10 cellular contexts compared by ENCODE assay signal in genomic region chr16:58499092-58499511, GRCh38.
"Had no signal": no experiment of that assay in that cellular context is flagged by ENCODE, and none has a peak within 500 bp of the region (broad histone marks: within the 10 kb centered on the region; RNA-seq: fewer than 3 reads in every experiment).

No MANE protein-coding gene starts in this region.

- H3K4me3 Mint-ChIP-seq: activated CD4-positive, alpha-beta memory T cell treated with anti-CD3 and anti-CD28 coated beads, Interleukin-2, amount 10 ng/mL, durations not matched to agents 7 days and 5 days; dendritic cell treated with granulocyte-macrophage colony-stimulating factor and Interleukin-4, amounts not matched to agents 40 ng/mL and 50 ng/mL, for 4 days; T-helper 2 cell treated with Interferon-gamma antibody and Interleukin-4, amounts not matched to agents 5 μg/mL and 100 μg/mL, for 36 hours had no signal

- H3K36me3 ChIP-seq: neutrophil, transverse colon had no signal

- H3K4me3 ChIP-seq: smooth muscle cell, transverse colon had no signal

- H3K27ac Mint-ChIP-seq: activated CD4-positive, alpha-beta memory T cell treated with anti-CD3 and anti-CD28 coated beads, Interleukin-2, amount 10 ng/mL, durations not matched to agents 7 days and 5 days; dendritic cell treated with granulocyte-macrophage colony-stimulating factor and Interleukin-4, amounts not matched to agents 40 ng/mL and 50 ng/mL, for 4 days; memory B cell; stimulated activated effector memory CD8-positive, alpha-beta T cell treated with anti-CD3 and anti-CD28 coated beads, Interleukin-12 subunit alpha, Interleukin-12 subunit beta, amount 100 ng/mL, for 72 hours; T-helper 2 cell treated with Interferon-gamma antibody and Interleukin-4, amounts not matched to agents 5 μg/mL and 100 μg/mL, for 36 hours had no signal

- H3K9me3 Mint-ChIP-seq: activated CD4-positive, alpha-beta memory T cell treated with anti-CD3 and anti-CD28 coated beads, Interleukin-2, amount 10 ng/mL, durations not matched to agents 7 days and 5 days; dendritic cell treated with granulocyte-macrophage colony-stimulating factor and Interleukin-4, amounts not matched to agents 40 ng/mL and 50 ng/mL, for 4 days; memory B cell; stimulated activated effector memory CD8-positive, alpha-beta T cell treated with anti-CD3 and anti-CD28 coated beads, Interleukin-12 subunit alpha, Interleukin-12 subunit beta, amount 100 ng/mL, for 72 hours; T-helper 2 cell treated with Interferon-gamma antibody and Interleukin-4, amounts not matched to agents 5 μg/mL and 100 μg/mL, for 36 hours had no signal

- DNase-seq: activated CD4-positive, alpha-beta memory T cell treated with anti-CD3 and anti-CD28 coated beads, Interleukin-2, amount 10 ng/mL, durations not matched to agents 7 days and 5 days; activated CD4-positive, alpha-beta T cell treated with anti-CD3 and anti-CD28 coated beads for 1 hour; activated CD8-positive, alpha-beta memory T cell treated with anti-CD3 and anti-CD28 coated beads, Interleukin-2, amount 50 U/mL, for 4 hours had no signal

- H3K36me3 Mint-ChIP-seq: memory B cell; stimulated activated effector memory CD8-positive, alpha-beta T cell treated with anti-CD3 and anti-CD28 coated beads, Interleukin-12 subunit alpha, Interleukin-12 subunit beta, amount 100 ng/mL, for 72 hours had no signal

- H3K9me3 ChIP-seq: neutrophil, transverse colon had no signal

- H3K27ac ChIP-seq: neutrophil, transverse colon had no signal
